23 cellular contexts compared by ENCODE assay signal in the genomic region with DNA sequence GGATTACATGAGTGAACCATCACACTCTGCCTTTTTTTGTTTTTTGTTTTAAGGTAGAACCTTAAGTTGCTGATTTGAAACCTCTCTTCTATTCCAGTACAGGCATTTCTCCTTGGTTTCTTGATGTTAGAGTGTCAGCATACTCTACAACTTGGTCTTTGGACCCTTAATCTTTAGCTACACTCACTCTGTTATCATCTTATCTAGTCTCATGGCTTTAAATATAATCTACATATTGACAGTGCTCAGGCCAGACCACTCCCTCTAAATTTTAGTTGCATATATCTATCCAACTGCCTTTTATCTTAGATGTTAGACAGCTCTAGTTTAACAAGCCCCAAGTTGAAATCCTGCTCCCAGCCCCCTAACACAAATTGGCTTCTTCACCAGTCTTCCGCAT. TPM values are rescaled to one million over a fixed set of nuclear protein-coding genes. Genes with fewer than 3 reads are reported as not detected.
DNase-seq lines count a peak whose midpoint lies in the region; FAIRE-seq and TF ChIP-seq lines count a peak whose summit lies in the region.
"Had no signal": no experiment of that assay in that cellular context is flagged by ENCODE, and none has a peak within 500 bp of the region (broad histone marks: within the 10 kb centered on the region; RNA-seq: fewer than 3 reads in every experiment).

No MANE protein-coding gene starts in this region.

- FAIRE-seq in small intestine (lab: Jason Lieb, UNC) = no peak
- FAIRE-seq: GM12891, HTR-8/SVneo had no signal

- TF ChIP-seq CTCF in chondrocyte (IDR thresholded peaks at IDR 0.05) (no peak), GM10266 (IDR thresholded peaks at IDR 0.05; ENCODE audit: control insufficient read depth, insufficient read depth, low read depth, missing control alignments) (no peak)

- H3K27me3 ChIP-seq in small intestine (ENCODE audit: control insufficient read depth in 2 of 2, insufficient read depth in 2 of 2, low read length in 2 of 2) = no peaks in the 10 kb centered on the region
- H3K27me3 ChIP-seq: BLaER1 had no signal

- no peaks in the 10 kb centered on the region for H3K9me3 Mint-ChIP-seq in activated naive CD8-positive, alpha-beta T cell (ENCODE audit: low read depth)
- peaks cover 2% of the 10 kb centered on the region for H3K9me3 Mint-ChIP-seq in activated naive CD8-positive, alpha-beta T cell treated with anti-CD3 and anti-CD28 coated beads for 36 hours
- H3K9me3 Mint-ChIP-seq in activated naive CD4-positive, alpha-beta T cell treated with anti-CD3 and anti-CD28 coated beads for 36 hours = no peaks in the 10 kb centered on the region
- H3K9me3 Mint-ChIP-seq in chondrocyte (ENCODE audit: low read depth) = no peaks in the 10 kb centered on the region
- H3K9me3 Mint-ChIP-seq: HFFc6, IgD-negative memory B cell had no signal

- H3K4me1 Mint-ChIP-seq in activated naive CD8-positive, alpha-beta T cell (ENCODE audit: low read depth) = peaks cover 2% of the 10 kb centered on the region
- H3K4me1 Mint-ChIP-seq in activated naive CD8-positive, alpha-beta T cell treated with anti-CD3 and anti-CD28 coated beads for 36 hours = no peaks in the 10 kb centered on the region
- H3K4me1 Mint-ChIP-seq in activated naive CD4-positive, alpha-beta T cell treated with anti-CD3 and anti-CD28 coated beads for 36 hours (ENCODE audit: low read depth) = peaks cover 1% of the 10 kb centered on the region
- H3K4me1 Mint-ChIP-seq in chondrocyte (ENCODE audit: low read depth) = peaks cover 4% of the 10 kb centered on the region

- TF ChIP-seq POLR2A in erythroblast (IDR thresholded peaks at IDR 0.05; ENCODE audit: low read length) = no peak

- H3K27ac Mint-ChIP-seq in activated naive CD8-positive, alpha-beta T cell = peak overlapping the region; percentile 2
- H3K27ac Mint-ChIP-seq in activated naive CD8-positive, alpha-beta T cell treated with anti-CD3 and anti-CD28 coated beads for 36 hours = no peak overlapping the region
- H3K27ac Mint-ChIP-seq in activated naive CD4-positive, alpha-beta T cell treated with anti-CD3 and anti-CD28 coated beads for 36 hours = no peak overlapping the region
- H3K27ac Mint-ChIP-seq in chondrocyte (ENCODE audit: unreplicated experiment) = no peak overlapping the region
- H3K27ac Mint-ChIP-seq: CD14-positive monocyte, GM23338, HFFc6, IgD-negative memory B cell had no signal

- intact Hi-C loops in activated naive CD4-positive, alpha-beta T cell treated with anti-CD3 and anti-CD28 coated beads for 36 hours (cut with micrococcal nuclease) = no loop called here

- H3K27ac ChIP-seq in small intestine (ENCODE audit: low read depth in 1 of 2, low read length in 1 of 2) = no peak overlapping the region
- H3K27ac ChIP-seq: 22Rv1, BLaER1 had no signal

- DNase-seq in activated naive CD8-positive, alpha-beta T cell treated with anti-CD3 and anti-CD28 coated beads for 36 hours = no peak
- DNase-seq in OCI-M1 (lab: John Stamatoyannopoulos, UW) = peak; percentile 61
- peak; percentile 43 to 84 for DNase-seq in erythroblast (lab: John Stamatoyannopoulos, UW)
- DNase-seq in small intestine = peak; percentile 46
- DNase-seq in activated naive CD4-positive, alpha-beta T cell treated with anti-CD3 and anti-CD28 coated beads for 36 hours = no peak
- no peak for DNase-seq in chondrocyte (ENCODE audit: low spot score)
- DNase-seq in GM10266 (ENCODE audit: extremely low spot score) = no peak
- DNase-seq: Calu3; CD4-positive, alpha-beta memory T cell; DMS 273 treated with DMSO at 0.1 percent for 48 hours; DMS53; DND-41; EL; H7; HFFc6 had no signal

- no peaks in the 10 kb centered on the region for H3K27me3 Mint-ChIP-seq in activated naive CD8-positive, alpha-beta T cell
- no peaks in the 10 kb centered on the region for H3K27me3 Mint-ChIP-seq in activated naive CD8-positive, alpha-beta T cell treated with anti-CD3 and anti-CD28 coated beads for 36 hours
- no peaks in the 10 kb centered on the region for H3K27me3 Mint-ChIP-seq in activated naive CD4-positive, alpha-beta T cell treated with anti-CD3 and anti-CD28 coated beads for 36 hours (ENCODE audit: low read depth)
- H3K27me3 Mint-ChIP-seq in chondrocyte (ENCODE audit: low read depth) = no peaks in the 10 kb centered on the region
- H3K27me3 Mint-ChIP-seq: CD4-positive, alpha-beta memory T cell had no signal

- peaks cover 3% of the 10 kb centered on the region for H3K36me3 Mint-ChIP-seq in activated naive CD8-positive, alpha-beta T cell
- peaks cover 5% of the 10 kb centered on the region for H3K36me3 Mint-ChIP-seq in activated naive CD8-positive, alpha-beta T cell treated with anti-CD3 and anti-CD28 coated beads for 36 hours
- H3K36me3 Mint-ChIP-seq in activated naive CD4-positive, alpha-beta T cell treated with anti-CD3 and anti-CD28 coated beads for 36 hours (ENCODE audit: low read depth) = no peaks in the 10 kb centered on the region
- no peaks in the 10 kb centered on the region for H3K36me3 Mint-ChIP-seq in chondrocyte (ENCODE audit: low read depth)
- H3K36me3 Mint-ChIP-seq: CD14-positive monocyte had no signal

- H3K9me3 ChIP-seq in small intestine (ENCODE audit: control insufficient read depth, low read depth) = no peaks in the 10 kb centered on the region

- no peaks in the 10 kb centered on the region for H3K4me1 ChIP-seq in small intestine (ENCODE audit: control insufficient read depth in 2 of 2, insufficient read depth in 1 of 2, low read depth in 1 of 2, low read length in 1 of 2)

- CTCF ChIA-PET in activated naive CD4-positive, alpha-beta T cell treated with anti-CD3 and anti-CD28 coated beads for 36 hours (lab: Charles Lee) = interaction anchor here (1.0 kb wide), 1 partner anchor 742 kb away, joined by 3 read pairs; no protein-coding TSS in a partner anchor

- H3K4me3 ChIP-seq in small intestine (ENCODE audit: low read depth in 1 of 2, low read length in 2 of 2) = no peak overlapping the region
- H3K4me3 ChIP-seq: BLaER1, GM23338 had no signal

- WGBS in small intestine, 3 donors = 91 to 96% (median 96%) methylated on average over 1 of the region's 1 CpG

- H3K36me3 ChIP-seq in small intestine (ENCODE audit: control insufficient read depth in 2 of 2, insufficient read depth in 2 of 2, low read length in 2 of 2) = no peaks in the 10 kb centered on the region

- no peak overlapping the region for H3K4me3 Mint-ChIP-seq in activated naive CD8-positive, alpha-beta T cell
- H3K4me3 Mint-ChIP-seq in activated naive CD8-positive, alpha-beta T cell treated with anti-CD3 and anti-CD28 coated beads for 36 hours = no peak overlapping the region
- H3K4me3 Mint-ChIP-seq in activated naive CD4-positive, alpha-beta T cell treated with anti-CD3 and anti-CD28 coated beads for 36 hours = no peak overlapping the region
- H3K4me3 Mint-ChIP-seq in chondrocyte (ENCODE audit: unreplicated experiment) = no peak overlapping the region
- H3K4me3 Mint-ChIP-seq: CD14-positive monocyte; CD4-positive, alpha-beta memory T cell; GM23338; HFFc6; IgD-negative memory B cell had no signal

RNA-seq across cellular contexts. Expression of gene NME7, which starts 22.1 kb away (rescaled TPM):
- 10 to 100 TPM; 18.9 to 22.4 TPM for total RNA-seq in activated naive CD8-positive, alpha-beta T cell treated with anti-CD3 and anti-CD28 coated beads for 36 hours
- 10 to 100 TPM in 1 of 3 donors, 1 to 10 TPM in 2; 2.2 to 12.0 (median 5.7) TPM for polyA plus RNA-seq in small intestine
- total RNA-seq in activated naive CD4-positive, alpha-beta T cell treated with anti-CD3 and anti-CD28 coated beads for 36 hours = 1 to 10 TPM; 7.1 to 8.5 TPM
- 13.9 to 23.5 TPM (median 14.7 TPM) in 3 replicates for total RNA-seq in chondrocyte

RNA-seq across cellular contexts. Expression of gene BLZF1, which starts 22.5 kb away (rescaled TPM):
- total RNA-seq in activated naive CD8-positive, alpha-beta T cell treated with anti-CD3 and anti-CD28 coated beads for 36 hours = 10 to 100 TPM; 14.6 to 17.3 TPM
- 10 to 100 TPM in 2 of 3 donors, 1 to 10 TPM in 1; 9.2 to 13.4 (median 10.5) TPM for polyA plus RNA-seq in small intestine
- 1 to 10 TPM; 5.6 to 6.0 TPM for total RNA-seq in activated naive CD4-positive, alpha-beta T cell treated with anti-CD3 and anti-CD28 coated beads for 36 hours
- 26.4 to 35.8 TPM (median 30.0 TPM) in 3 replicates for total RNA-seq in chondrocyte

Comparison
In these comparisons a context has a peak if more than half of its experiments do, and no peak if none do; other contexts are left out.
1. DNase-seq: peak in OCI-M1 (single experiment), erythroblast (2 of 2) and small intestine (single experiment); none in activated naive CD8-positive, alpha-beta T cell treated with anti-CD3 and anti-CD28 coated beads for 36 hours (single experiment), activated naive CD4-positive, alpha-beta T cell treated with anti-CD3 and anti-CD28 coated beads for 36 hours (single experiment), chondrocyte (single experiment) and GM10266 (single experiment).